In the genomic region with DNA sequence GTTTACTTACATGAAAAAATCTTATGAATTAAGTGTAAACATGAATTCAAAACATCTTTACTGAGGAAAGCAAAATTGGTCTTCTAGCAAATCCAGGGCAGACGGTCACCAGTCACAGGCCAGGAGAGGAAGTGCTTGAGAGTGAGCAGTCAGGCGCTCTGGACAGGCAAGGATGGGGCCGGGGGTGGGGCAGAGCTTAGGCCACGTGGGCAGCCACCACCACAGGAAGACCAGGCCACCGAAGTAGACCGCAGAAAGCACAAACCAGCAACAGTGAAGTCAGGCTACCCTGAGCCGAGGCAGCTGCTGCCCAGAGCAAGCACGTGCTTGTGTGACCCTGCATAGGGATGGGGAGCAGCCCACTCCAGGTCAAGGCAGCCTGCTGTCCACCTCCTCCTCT, we compare ENCODE assay signal across 10 cellular contexts. TPM values are rescaled to one million over a fixed set of nuclear protein-coding genes. Genes with fewer than 3 reads are reported as not detected.
DNase-seq lines count a peak whose midpoint lies in the region; ATAC-seq and TF ChIP-seq lines count a peak whose summit lies in the region.
"Had no signal": no experiment of that assay in that cellular context is flagged by ENCODE, and none has a peak within 500 bp of the region (broad histone marks: within the 10 kb centered on the region; RNA-seq: fewer than 3 reads in every experiment).

No MANE protein-coding gene starts in this region.

- no peaks in the 10 kb centered on the region for H3K36me3 ChIP-seq in transverse colon

- intact Hi-C loops in activated CD8-positive, alpha-beta T cell treated with anti-CD3 and anti-CD28 coated beads for 36 hours (cut with micrococcal nuclease) = no loop called here
- intact Hi-C loops in transverse colon (cut with DNase I; ENCODE audit: low total_unique reads) = no loop called here
- intact Hi-C loops in activated naive CD4-positive, alpha-beta T cell treated with anti-CD3 and anti-CD28 coated beads for 36 hours (cut with micrococcal nuclease) = no loop called here

- peak; percentile 24 for ATAC-seq in activated CD8-positive, alpha-beta T cell treated with anti-CD3 and anti-CD28 coated beads for 36 hours
- ATAC-seq in SK-N-SH treated with all-trans-retinoic acid at 6 μM for 48 hours = no peak
- ATAC-seq in GM21528 (IDR thresholded peaks at IDR 0.05; ENCODE audit: low FRiP score, unreplicated experiment) = no peak

- CTCF ChIA-PET in activated CD8-positive, alpha-beta T cell treated with anti-CD3 and anti-CD28 coated beads for 36 hours (lab: Charles Lee) = interaction anchor here (1.9 kb wide), 1 partner anchor 39 kb away, joined by 6 read pairs; no protein-coding TSS in a partner anchor
- CTCF ChIA-PET in activated naive CD4-positive, alpha-beta T cell treated with anti-CD3 and anti-CD28 coated beads for 36 hours (lab: Charles Lee) = no interaction called here

- peaks cover 0 to 15% (median 10%) of the 10 kb centered on the region in 4 donors for H3K4me1 ChIP-seq in transverse colon

- no peaks in the 10 kb centered on the region for H3K27me3 ChIP-seq in transverse colon

- no peaks in the 10 kb centered on the region for H3K9me3 Mint-ChIP-seq in activated CD8-positive, alpha-beta T cell treated with anti-CD3 and anti-CD28 coated beads for 36 hours
- no peaks in the 10 kb centered on the region for H3K9me3 Mint-ChIP-seq in activated naive CD4-positive, alpha-beta T cell treated with anti-CD3 and anti-CD28 coated beads for 36 hours

- TF ChIP-seq EP300 in transverse colon (IDR thresholded peaks at IDR 0.05; ENCODE audit: low read depth) = no peak

- H3K27ac ChIP-seq in transverse colon = peak overlapping the region in 1 of 4 donors; percentile 9

- H3K9me3 ChIP-seq in transverse colon = no peaks in the 10 kb centered on the region

- peak; percentile 11 for DNase-seq in NCI-H510A treated with DMSO at 0.1 percent for 48 hours (lab: John Stamatoyannopoulos, UW)
- DNase-seq in NCI-H510A (lab: John Stamatoyannopoulos, UW) = no peak
- peak; percentile 15 for DNase-seq in activated CD8-positive, alpha-beta T cell treated with anti-CD3 and anti-CD28 coated beads for 36 hours
- peak; percentile 44 for DNase-seq in iris pigment epithelial cell (ENCODE audit: low read depth)
- peak; percentile 44 for DNase-seq in transverse colon
- DNase-seq in activated naive CD4-positive, alpha-beta T cell treated with anti-CD3 and anti-CD28 coated beads for 36 hours = no peak
- DNase-seq: activated T-cell treated with anti-CD3 and anti-CD28 coated beads, Interleukin-2, amount 50 U/mL, for 48 hours; SHP77 treated with DMSO at 0.1 percent for 48 hours had no signal

- TF ChIP-seq CTCF in activated CD8-positive, alpha-beta T cell treated with anti-CD3 and anti-CD28 coated beads for 36 hours (IDR thresholded peaks at IDR 0.05) = no peak
- no peak for TF ChIP-seq CTCF in transverse colon (IDR thresholded peaks at IDR 0.05)

- H3K27ac Mint-ChIP-seq in activated CD8-positive, alpha-beta T cell treated with anti-CD3 and anti-CD28 coated beads for 36 hours = no peak overlapping the region
- H3K27ac Mint-ChIP-seq in activated naive CD4-positive, alpha-beta T cell treated with anti-CD3 and anti-CD28 coated beads for 36 hours = no peak overlapping the region

- WGBS in transverse colon (ENCODE audit: low coverage in 1 of 2), 2 donors = 64% methylated on average over 8 of the region's 8 CpGs; no CpG with 5 or more reads in 1 of the 2 donors

- POLR2A ChIA-PET in activated CD8-positive, alpha-beta T cell treated with anti-CD3 and anti-CD28 coated beads for 36 hours (lab: Charles Lee) = no interaction called here

- in situ Hi-C loops in transverse colon (cut with MboI; ENCODE audit: low pct_ligation_motif_present in 1 of 4, low pct_unique_long_range_greater_than_20kb in 1 of 4, low sequenced_read_pairs in 3 of 4) = no loop called here

- H3K4me3 Mint-ChIP-seq in activated CD8-positive, alpha-beta T cell treated with anti-CD3 and anti-CD28 coated beads for 36 hours = no peak overlapping the region
- H3K4me3 Mint-ChIP-seq in activated naive CD4-positive, alpha-beta T cell treated with anti-CD3 and anti-CD28 coated beads for 36 hours = no peak overlapping the region

- peaks cover 7% of the 10 kb centered on the region for H3K4me1 Mint-ChIP-seq in activated CD8-positive, alpha-beta T cell treated with anti-CD3 and anti-CD28 coated beads for 36 hours (ENCODE audit: low read depth)
- H3K4me1 Mint-ChIP-seq in activated naive CD4-positive, alpha-beta T cell treated with anti-CD3 and anti-CD28 coated beads for 36 hours (ENCODE audit: low read depth) = no peaks in the 10 kb centered on the region

- H3K36me3 Mint-ChIP-seq in activated CD8-positive, alpha-beta T cell treated with anti-CD3 and anti-CD28 coated beads for 36 hours (ENCODE audit: low read depth) = no peaks in the 10 kb centered on the region
- H3K36me3 Mint-ChIP-seq in activated naive CD4-positive, alpha-beta T cell treated with anti-CD3 and anti-CD28 coated beads for 36 hours (ENCODE audit: low read depth) = no peaks in the 10 kb centered on the region

- H3K27me3 Mint-ChIP-seq in activated CD8-positive, alpha-beta T cell treated with anti-CD3 and anti-CD28 coated beads for 36 hours = peaks cover 8% of the 10 kb centered on the region
- peaks cover 4% of the 10 kb centered on the region for H3K27me3 Mint-ChIP-seq in activated naive CD4-positive, alpha-beta T cell treated with anti-CD3 and anti-CD28 coated beads for 36 hours (ENCODE audit: low read depth)

- no peak for TF ChIP-seq POLR2A in transverse colon (IDR thresholded peaks at IDR 0.05)

- H3K4me3 ChIP-seq in transverse colon = no peak overlapping the region

TF ChIP-seq in SK-N-SH treated with all-trans-retinoic acid at 6 μM for 48 hours, 23 proteins besides CTCF, POLR2A, EP300 and RAD21:
- TF ChIP-seq ESRRG (CRISPR knock-in tag; IDR thresholded peaks at IDR 0.05) (no peak), PPARA (CRISPR knock-in tag; IDR thresholded peaks at IDR 0.05; ENCODE audit: borderline replicate concordance) (no peak)
- TF ChIP-seq, protein P1, sequence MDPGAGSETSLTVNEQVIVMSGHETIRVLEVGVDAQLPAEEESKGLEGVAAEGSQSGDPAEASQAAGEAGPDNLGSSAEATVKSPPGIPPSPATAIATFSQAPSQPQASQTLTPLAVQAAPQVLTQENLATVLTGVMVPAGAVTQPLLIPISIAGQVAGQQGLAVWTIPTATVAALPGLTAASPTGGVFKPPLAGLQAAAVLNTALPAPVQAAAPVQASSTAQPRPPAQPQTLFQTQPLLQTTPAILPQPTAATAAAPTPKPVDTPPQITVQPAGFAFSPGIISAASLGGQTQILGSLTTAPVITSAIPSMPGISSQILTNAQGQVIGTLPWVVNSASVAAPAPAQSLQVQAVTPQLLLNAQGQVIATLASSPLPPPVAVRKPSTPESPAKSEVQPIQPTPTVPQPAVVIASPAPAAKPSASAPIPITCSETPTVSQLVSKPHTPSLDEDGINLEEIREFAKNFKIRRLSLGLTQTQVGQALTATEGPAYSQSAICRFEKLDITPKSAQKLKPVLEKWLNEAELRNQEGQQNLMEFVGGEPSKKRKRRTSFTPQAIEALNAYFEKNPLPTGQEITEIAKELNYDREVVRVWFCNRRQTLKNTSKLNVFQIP (CRISPR knock-in tag; IDR thresholded peaks at IDR 0.05; ENCODE audit: borderline replicate concordance, low read depth) = no peak

RNA-seq across cellular contexts. Expression of a gene that starts 33.5 kb away (rescaled TPM):
- total RNA-seq in activated CD8-positive, alpha-beta T cell treated with anti-CD3 and anti-CD28 coated beads for 36 hours = not detected
- 10 to 100 TPM in 1 of 4 donors, 1 to 10 TPM in 3; 1.2 to 13.5 (median 3.0) TPM for total RNA-seq in transverse colon
- total RNA-seq in activated naive CD4-positive, alpha-beta T cell treated with anti-CD3 and anti-CD28 coated beads for 36 hours = under 1 TPM in 1 of 2 experiments, not detected in 1; 0.21 TPM

Comparison
In these comparisons a context has a peak if more than half of its experiments do, and no peak if none do; other contexts are left out.
1. DNase-seq: peak in NCI-H510A treated with DMSO at 0.1 percent for 48 hours (single experiment), activated CD8-positive, alpha-beta T cell treated with anti-CD3 and anti-CD28 coated beads for 36 hours (single experiment), iris pigment epithelial cell (single experiment) and transverse colon (single experiment); none in NCI-H510A (single experiment) and activated naive CD4-positive, alpha-beta T cell treated with anti-CD3 and anti-CD28 coated beads for 36 hours (single experiment).